Comparison of ENCODE assay signal across 18 cellular contexts in the genomic region with DNA sequence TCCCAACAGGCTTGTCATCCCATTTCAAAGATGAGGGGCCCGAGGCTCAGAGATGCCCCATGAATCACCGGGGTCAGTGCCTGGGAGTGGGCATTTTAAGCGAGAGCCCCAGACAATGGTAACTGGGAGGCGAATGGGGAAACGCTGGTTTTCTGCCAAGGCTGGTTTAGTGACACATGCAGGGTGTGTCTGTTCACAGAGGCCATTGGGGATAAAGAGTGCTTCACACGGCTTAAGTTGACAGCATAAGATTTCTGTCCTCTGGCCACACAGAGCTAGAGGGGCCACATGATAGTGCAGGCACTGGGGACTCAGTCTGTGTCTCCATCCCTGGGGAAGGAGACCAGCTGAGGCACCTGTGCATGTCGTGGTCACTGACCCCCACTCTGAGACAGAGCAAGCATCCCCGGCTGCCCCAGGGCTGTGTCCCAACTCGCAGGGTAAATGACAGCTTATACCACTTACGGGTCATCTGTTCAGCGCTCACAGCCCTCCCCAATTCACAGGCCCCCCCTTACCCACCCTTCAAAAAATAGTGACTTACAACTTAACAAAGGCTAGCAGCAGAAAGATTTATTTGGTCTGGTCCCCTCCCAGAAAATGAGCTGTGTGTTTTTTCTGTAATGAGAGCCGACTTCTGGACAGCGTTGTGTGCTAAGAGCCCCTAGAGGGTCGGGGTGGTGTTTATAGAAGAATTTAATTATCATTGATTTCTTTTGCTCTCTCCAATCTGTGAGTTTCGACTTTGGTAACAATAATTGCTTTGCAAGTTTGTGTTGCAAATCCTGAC. TPM values are rescaled to one million over a fixed set of nuclear protein-coding genes. Genes with fewer than 3 reads are reported as not detected.
DNase-seq lines count a peak whose midpoint lies in the region; ATAC-seq and TF ChIP-seq lines count a peak whose summit lies in the region.
"Had no signal": no experiment of that assay in that cellular context is flagged by ENCODE, and none has a peak within 500 bp of the region (broad histone marks: within the 10 kb centered on the region; RNA-seq: fewer than 3 reads in every experiment).

No MANE protein-coding gene starts in this region.

- H4K20me1 ChIP-seq in neural progenitor cell (ENCODE audit: low read depth) = no peaks in the 10 kb centered on the region

- no peak overlapping the region for H3K4me3 Mint-ChIP-seq in IgD-negative memory B cell
- H3K4me3 Mint-ChIP-seq in neural progenitor cell = no peak overlapping the region
- no peak overlapping the region for H3K4me3 Mint-ChIP-seq in activated T-cell treated with anti-CD3 and anti-CD28 coated beads, Interleukin-2, amount 50 U/mL, for 72 hours
- no peak overlapping the region for H3K4me3 Mint-ChIP-seq in activated CD8-positive, alpha-beta T cell treated with anti-CD3 and anti-CD28 coated beads for 36 hours
- H3K4me3 Mint-ChIP-seq: activated CD8-positive, alpha-beta T cell treated with anti-CD3 and anti-CD28 coated beads, Interleukin-2, amount 10 ng/mL, durations not matched to agents 7 days and 5 days; activated naive CD8-positive, alpha-beta T cell treated with anti-CD3 and anti-CD28 coated beads for 36 hours; activated T-cell treated with anti-CD3 and anti-CD28 coated beads, Interleukin-2, amount 50 U/mL, for 4 hours; brain; T-helper 1 cell treated with Interleukin-12 subunit alpha and Interleukin-12 subunit beta and Interleukin-4 antibody, amounts not matched to agents 30 μg/mL and 1 μg/mL, for 36 hours had no signal

- intact Hi-C loops in activated CD8-positive, alpha-beta T cell treated with anti-CD3 and anti-CD28 coated beads for 36 hours (cut with micrococcal nuclease) = loop anchor here (10.0 kb wide), 1 partner anchor 405 kb away; no protein-coding TSS in a partner anchor

- H3K27ac ChIP-seq in neural progenitor cell = no peak overlapping the region
- H3K27ac ChIP-seq: parathyroid adenoma, WERI-Rb-1 had no signal

- no peak for ATAC-seq in activated T-cell treated with anti-CD3 and anti-CD28 coated beads, Interleukin-2, amount 50 U/mL, for 72 hours (replicated peaks in 1 of 2)
- no peak for ATAC-seq in activated CD8-positive, alpha-beta T cell treated with anti-CD3 and anti-CD28 coated beads for 36 hours
- ATAC-seq: activated CD8-positive, alpha-beta T cell treated with anti-CD3 and anti-CD28 coated beads, Interleukin-2, amount 10 ng/mL, durations not matched to agents 7 days and 5 days; activated T-cell treated with anti-CD3 and anti-CD28 coated beads, Interleukin-2, amount 50 U/mL, for 4 hours had no signal

- H3K27me3 ChIP-seq in neural progenitor cell = no peaks in the 10 kb centered on the region

- no peaks in the 10 kb centered on the region for H3K4me1 ChIP-seq in neural progenitor cell
- H3K4me1 ChIP-seq: parathyroid adenoma had no signal

- no peak overlapping the region for H3K9ac ChIP-seq in neural progenitor cell
- H3K9ac ChIP-seq: parathyroid adenoma had no signal

- POLR2A ChIA-PET in activated CD8-positive, alpha-beta T cell treated with anti-CD3 and anti-CD28 coated beads for 36 hours (lab: Charles Lee) = no interaction called here

- no peak overlapping the region for H3K4me2 ChIP-seq in neural progenitor cell

- no peaks in the 10 kb centered on the region for H3F3A ChIP-seq in neural progenitor cell (ENCODE audit: low read depth)

- H3K9me3 ChIP-seq in neural progenitor cell (ENCODE audit: low read depth) = no peaks in the 10 kb centered on the region

- H3K79me2 ChIP-seq in neural progenitor cell (ENCODE audit: low read depth) = no peaks in the 10 kb centered on the region
- H3K79me2 ChIP-seq: parathyroid adenoma had no signal

- H3K27me3 Mint-ChIP-seq in IgD-negative memory B cell (peaks cover 13% of the 10 kb centered on the region), neural progenitor cell (ENCODE audit: insufficient read depth, low read depth) (peaks cover 7% of the 10 kb centered on the region)
- peaks cover 18% of the 10 kb centered on the region for H3K27me3 Mint-ChIP-seq in activated T-cell treated with anti-CD3 and anti-CD28 coated beads, Interleukin-2, amount 50 U/mL, for 72 hours (ENCODE audit: low read depth)
- peaks cover 3% of the 10 kb centered on the region for H3K27me3 Mint-ChIP-seq in activated CD8-positive, alpha-beta T cell treated with anti-CD3 and anti-CD28 coated beads for 36 hours

- H3K4me1 Mint-ChIP-seq in IgD-negative memory B cell (no peaks in the 10 kb centered on the region), neural progenitor cell (peaks cover 15% of the 10 kb centered on the region)
- H3K4me1 Mint-ChIP-seq in activated T-cell treated with anti-CD3 and anti-CD28 coated beads, Interleukin-2, amount 50 U/mL, for 72 hours (ENCODE audit: low read depth) = no peaks in the 10 kb centered on the region
- no peaks in the 10 kb centered on the region for H3K4me1 Mint-ChIP-seq in activated CD8-positive, alpha-beta T cell treated with anti-CD3 and anti-CD28 coated beads for 36 hours (ENCODE audit: low read depth)
- H3K4me1 Mint-ChIP-seq: activated naive CD8-positive, alpha-beta T cell treated with anti-CD3 and anti-CD28 coated beads for 36 hours had no signal

- no peak for TF ChIP-seq CTCF in cardiac fibroblast (IDR thresholded peaks at IDR 0.05; ENCODE audit: low read depth, low read length)
- no peak for TF ChIP-seq CTCF in neural progenitor cell (IDR thresholded peaks at IDR 0.05)
- TF ChIP-seq CTCF in activated CD8-positive, alpha-beta T cell treated with anti-CD3 and anti-CD28 coated beads for 36 hours (IDR thresholded peaks at IDR 0.05) = no peak

- H3K9me3 Mint-ChIP-seq in IgD-negative memory B cell = peaks cover 0 to 9% (median 0%) of the 10 kb centered on the region in 3 donors
- peaks cover 11% of the 10 kb centered on the region for H3K9me3 Mint-ChIP-seq in neural progenitor cell
- no peaks in the 10 kb centered on the region for H3K9me3 Mint-ChIP-seq in activated T-cell treated with anti-CD3 and anti-CD28 coated beads, Interleukin-2, amount 50 U/mL, for 72 hours
- H3K9me3 Mint-ChIP-seq in activated CD8-positive, alpha-beta T cell treated with anti-CD3 and anti-CD28 coated beads for 36 hours = peaks cover 2% of the 10 kb centered on the region
- H3K9me3 Mint-ChIP-seq: activated naive CD8-positive, alpha-beta T cell treated with anti-CD3 and anti-CD28 coated beads for 36 hours; activated T-cell treated with anti-CD3 and anti-CD28 coated beads, Interleukin-2, amount 50 U/mL, for 4 hours had no signal

- H2AFZ ChIP-seq in neural progenitor cell (replicated peaks) = no peak overlapping the region
- H2AFZ ChIP-seq: parathyroid adenoma had no signal

- DNase-seq in COR-L47 (lab: John Stamatoyannopoulos, UW) = peak; percentile 6
- peak; percentile 2 to 6 for DNase-seq in cardiac fibroblast (ENCODE audit: low read depth in 2 of 2)
- DNase-seq in neural progenitor cell (ENCODE audit: low spot score) = no peak
- no peak for DNase-seq in activated CD4-positive, alpha-beta T cell treated with anti-CD3 and anti-CD28 coated beads, Interleukin-2, amount 50 U/mL, for 1 hour
- no peak for DNase-seq in NCI-H2227 treated with DMSO at 0.1 percent for 48 hours (lab: John Stamatoyannopoulos, UW)
- DNase-seq in activated T-cell treated with anti-CD3 and anti-CD28 coated beads, Interleukin-2, amount 50 U/mL, for 72 hours = no peak
- DNase-seq in activated CD8-positive, alpha-beta T cell treated with anti-CD3 and anti-CD28 coated beads for 36 hours = no peak
- DNase-seq: activated CD8-positive, alpha-beta T cell treated with anti-CD3 and anti-CD28 coated beads, Interleukin-2, amount 10 ng/mL, durations not matched to agents 7 days and 5 days; activated naive CD8-positive, alpha-beta T cell treated with anti-CD3 and anti-CD28 coated beads for 36 hours; activated T-cell treated with anti-CD3 and anti-CD28 coated beads, Interleukin-2, amount 50 U/mL, for 4 hours; AML-193; dermis blood vessel endothelial cell; SIG-M5; WERI-Rb-1 had no signal

- H3K27ac Mint-ChIP-seq in IgD-negative memory B cell (peak overlapping the region in 2 of 3 donors; percentile 14 to 35), neural progenitor cell (peak overlapping the region; percentile 43)
- no peak overlapping the region for H3K27ac Mint-ChIP-seq in activated T-cell treated with anti-CD3 and anti-CD28 coated beads, Interleukin-2, amount 50 U/mL, for 72 hours
- H3K27ac Mint-ChIP-seq in activated CD8-positive, alpha-beta T cell treated with anti-CD3 and anti-CD28 coated beads for 36 hours = no peak overlapping the region
- H3K27ac Mint-ChIP-seq: activated CD8-positive, alpha-beta T cell treated with anti-CD3 and anti-CD28 coated beads, Interleukin-2, amount 10 ng/mL, durations not matched to agents 7 days and 5 days; activated naive CD8-positive, alpha-beta T cell treated with anti-CD3 and anti-CD28 coated beads for 36 hours; T-helper 1 cell treated with Interleukin-12 subunit alpha and Interleukin-12 subunit beta and Interleukin-4 antibody, amounts not matched to agents 30 μg/mL and 1 μg/mL, for 36 hours had no signal

- no peak overlapping the region for H3K4me3 ChIP-seq in cardiac fibroblast (replicated peaks in 1 of 2; ENCODE audit: low read depth in 2 of 2, low read length in 2 of 2)
- H3K4me3 ChIP-seq in neural progenitor cell = no peak overlapping the region

- CTCF ChIA-PET in activated CD8-positive, alpha-beta T cell treated with anti-CD3 and anti-CD28 coated beads for 36 hours (lab: Charles Lee) = interaction anchor here (0.9 kb wide), 1 partner anchor 71 kb away, joined by 3 read pairs; no protein-coding TSS in a partner anchor

- H3K36me3 Mint-ChIP-seq in IgD-negative memory B cell = peaks cover 2% of the 10 kb centered on the region
- peaks cover 6% of the 10 kb centered on the region for H3K36me3 Mint-ChIP-seq in neural progenitor cell
- no peaks in the 10 kb centered on the region for H3K36me3 Mint-ChIP-seq in activated T-cell treated with anti-CD3 and anti-CD28 coated beads, Interleukin-2, amount 50 U/mL, for 72 hours (ENCODE audit: insufficient read depth in 2 of 2)
- no peaks in the 10 kb centered on the region for H3K36me3 Mint-ChIP-seq in activated CD8-positive, alpha-beta T cell treated with anti-CD3 and anti-CD28 coated beads for 36 hours (ENCODE audit: low read depth)
- H3K36me3 Mint-ChIP-seq: activated naive CD8-positive, alpha-beta T cell treated with anti-CD3 and anti-CD28 coated beads for 36 hours had no signal

- H3K36me3 ChIP-seq in neural progenitor cell = no peaks in the 10 kb centered on the region
- H3K36me3 ChIP-seq: WERI-Rb-1 had no signal

RNA-seq across cellular contexts. Expression of gene ARHGEF16, which starts 34.9 kb away (rescaled TPM):
- not detected for polyA plus RNA-seq in IgD-negative memory B cell
- total RNA-seq in neural progenitor cell (ENCODE audit: low replicate concordance) = 1.3 and 7.8 TPM in 2 replicates
- total RNA-seq in activated T-cell treated with anti-CD3 and anti-CD28 coated beads, Interleukin-2, amount 50 U/mL, for 72 hours = under 1 TPM in 1 of 2 donors, not detected in 1; 0.14 TPM
- total RNA-seq in activated CD8-positive, alpha-beta T cell treated with anti-CD3 and anti-CD28 coated beads for 36 hours = not detected
- total RNA-seq: activated CD8-positive, alpha-beta T cell treated with anti-CD3 and anti-CD28 coated beads, Interleukin-2, amount 10 ng/mL, durations not matched to agents 7 days and 5 days had no signal

Comparison
In these comparisons a context has a peak if more than half of its experiments do, and no peak if none do; other contexts are left out.
1. DNase-seq: peak in COR-L47 (single experiment) and cardiac fibroblast (2 of 2); none in neural progenitor cell (single experiment), activated CD4-positive, alpha-beta T cell treated with anti-CD3 and anti-CD28 coated beads, Interleukin-2, amount 50 U/mL, for 1 hour (single experiment), NCI-H2227 treated with DMSO at 0.1 percent for 48 hours (single experiment), activated T-cell treated with anti-CD3 and anti-CD28 coated beads, Interleukin-2, amount 50 U/mL, for 72 hours (0 of 2) and activated CD8-positive, alpha-beta T cell treated with anti-CD3 and anti-CD28 coated beads for 36 hours (single experiment).
2. H3K27ac Mint-ChIP-seq: peak in IgD-negative memory B cell (2 of 3) and neural progenitor cell (single experiment); none in activated T-cell treated with anti-CD3 and anti-CD28 coated beads, Interleukin-2, amount 50 U/mL, for 72 hours (single experiment) and activated CD8-positive, alpha-beta T cell treated with anti-CD3 and anti-CD28 coated beads for 36 hours (single experiment).